27 cellular contexts compared by ENCODE assay signal in genomic region chr2:10818986-10819385, GRCh38.
"Had no signal": no experiment of that assay in that cellular context is flagged by ENCODE, and none has a peak within 500 bp of the region (broad histone marks: within the 10 kb centered on the region; RNA-seq: fewer than 3 reads in every experiment).

No MANE protein-coding gene starts in this region.

- H3K9me3 ChIP-seq: left lung, lower lobe of right lung, ovary, prostate gland, tibial nerve, upper lobe of left lung, vagina had no signal

- DNase-seq: hypothalamus; immature natural killer cell; kidney; left colon; left lung; lower lobe of right lung; mammary epithelial cell; mesenchymal stem cell; naive B cell; natural killer cell; nephron progenitor cell; ovary; retina; right cardiac atrium; stimulated activated CD4-positive, alpha-beta T cell treated with anti-CD3 and anti-CD28 coated beads, Interleukin-1b, Interleukin-23, amount 100 ng/mL, for 48 hours; stimulated activated CD4-positive, alpha-beta T cell treated with anti-CD3 and anti-CD28 coated beads, Interleukin-2, amount 100 ng/mL, for 48 hours; stimulated activated CD4-positive, alpha-beta T cell treated with anti-CD3 and anti-CD28 coated beads, Interleukin-4, amount 100 ng/mL, for 4 hours; stimulated activated CD8-positive, alpha-beta memory T cell treated with anti-CD3 and anti-CD28 coated beads, Interleukin-4, amount 100 ng/mL, for 48 hours; stimulated activated naive CD4-positive, alpha-beta T cell treated with Interleukin-2 at 50 U/mL for 16 hours; stimulated activated naive CD8-positive, alpha-beta T cell treated with anti-CD3 and anti-CD28 coated beads, Interleukin-15, amount 100 ng/mL, for 72 hours; substantia nigra; upper lobe of left lung had no signal

- H3K4me2 ChIP-seq: smooth muscle cell had no signal

- H3K36me3 ChIP-seq: left lung, lower lobe of right lung, ovary, prostate gland, tibial nerve, upper lobe of left lung, vagina had no signal

- H3K4me1 ChIP-seq: lower lobe of right lung, prostate gland, vagina had no signal

- H3K9me3 Mint-ChIP-seq: immature natural killer cell; naive B cell; natural killer cell; nephron progenitor cell; stimulated activated memory B cell treated with anti-CD40 and anti-IgM and Interleukin-4, amounts not matched to agents 10 μg/mL and 1 μg/mL and 100 μg/mL, for 72 hours; stimulated activated naive CD8-positive, alpha-beta T cell treated with anti-CD3 and anti-CD28 coated beads, Interleukin-15, amount 100 ng/mL, for 72 hours had no signal

- H3K27me3 ChIP-seq: ovary, tibial nerve, upper lobe of left lung, vagina had no signal

- H3K4me3 ChIP-seq: left lung, lower lobe of right lung, ovary, prostate gland, smooth muscle cell, tibial nerve, upper lobe of left lung, vagina had no signal

- H3K27ac Mint-ChIP-seq: immature natural killer cell; natural killer cell; nephron progenitor cell; stimulated activated memory B cell treated with anti-CD40 and anti-IgM and Interleukin-4, amounts not matched to agents 10 μg/mL and 1 μg/mL and 100 μg/mL, for 72 hours; stimulated activated naive CD8-positive, alpha-beta T cell treated with anti-CD3 and anti-CD28 coated beads, Interleukin-15, amount 100 ng/mL, for 72 hours had no signal

- H3K27ac ChIP-seq: left lung, lower lobe of right lung, ovary, prostate gland, tibial nerve, upper lobe of left lung, vagina had no signal

- ATAC-seq: left colon; left lung; lower lobe of right lung; natural killer cell; right cardiac atrium; stimulated activated memory B cell treated with anti-CD40 and anti-IgM and Interleukin-4, amounts not matched to agents 10 μg/mL and 1 μg/mL and 100 μg/mL, for 72 hours; stimulated activated naive CD8-positive, alpha-beta T cell treated with anti-CD3 and anti-CD28 coated beads, Interleukin-15, amount 100 ng/mL, for 72 hours had no signal

- H3K4me3 Mint-ChIP-seq: immature natural killer cell; natural killer cell; nephron progenitor cell; stimulated activated memory B cell treated with anti-CD40 and anti-IgM and Interleukin-4, amounts not matched to agents 10 μg/mL and 1 μg/mL and 100 μg/mL, for 72 hours; stimulated activated naive CD8-positive, alpha-beta T cell treated with anti-CD3 and anti-CD28 coated beads, Interleukin-15, amount 100 ng/mL, for 72 hours had no signal

- H3K4me1 Mint-ChIP-seq: immature natural killer cell; naive B cell; natural killer cell; stimulated activated memory B cell treated with anti-CD40 and anti-IgM and Interleukin-4, amounts not matched to agents 10 μg/mL and 1 μg/mL and 100 μg/mL, for 72 hours; stimulated activated naive CD8-positive, alpha-beta T cell treated with anti-CD3 and anti-CD28 coated beads, Interleukin-15, amount 100 ng/mL, for 72 hours had no signal

- H3K36me3 Mint-ChIP-seq: immature natural killer cell; naive B cell; natural killer cell; stimulated activated memory B cell treated with anti-CD40 and anti-IgM and Interleukin-4, amounts not matched to agents 10 μg/mL and 1 μg/mL and 100 μg/mL, for 72 hours had no signal
